8 cellular contexts compared by ENCODE assay signal in genomic region chr17:81703747-81704654, GRCh38. TPM values are rescaled to one million over a fixed set of nuclear protein-coding genes. Genes with fewer than 3 reads are reported as not detected.
A peak's percentile ranks its signal among the peaks of the same experiment; 100 is the strongest.
DNase-seq lines count a peak whose midpoint lies in the region; ATAC-seq and TF ChIP-seq lines count a peak whose summit lies in the region.

No MANE protein-coding gene starts in this region.

- H3K27ac ChIP-seq in ACC112 (ENCODE audit: low read depth, low read length) (peak overlapping the region; percentile 90), HCT116 (ENCODE audit: low read depth, low read length) (peak overlapping the region; percentile 98), left lung (peak overlapping the region; percentile 86 to 94), tibial nerve (peak overlapping the region; percentile 85 to 96 (median 95))

- TF ChIP-seq RAD21 in HCT116 (IDR thresholded peaks at IDR 0.05; ENCODE audit: low read depth), result no peak

- peak overlapping the region; percentile 89 for H3K4me2 ChIP-seq in HCT116 (ENCODE audit: low read length)

- CTCF ChIA-PET in HCT116 (lab: Charles Lee), result no interaction called here

- H3K9me3 ChIP-seq in HCT116 (ENCODE audit: control insufficient read depth in 1 of 2, insufficient read depth in 1 of 2, low read depth in 1 of 2, low read length in 2 of 2), result no peaks in the 10 kb centered on the region
- no peaks in the 10 kb centered on the region for H3K9me3 ChIP-seq in adipocyte (ENCODE audit: control insufficient read depth, low read length)
- H3K9me3 ChIP-seq in left lung, result no peaks in the 10 kb centered on the region
- no peaks in the 10 kb centered on the region for H3K9me3 ChIP-seq in tibial nerve

- peaks cover 24% of the 10 kb centered on the region for H3K4me1 ChIP-seq in ACC112 (ENCODE audit: control insufficient read depth, insufficient read depth, low read length, unreplicated experiment)
- peaks cover 13 to 34% of the 10 kb centered on the region in 2 experiments for H3K4me1 ChIP-seq in HCT116 (ENCODE audit: control insufficient read depth in 1 of 2, insufficient read depth in 2 of 2, low read length in 2 of 2)
- H3K4me1 ChIP-seq in adipocyte (ENCODE audit: control insufficient read depth, insufficient read depth, low read length), result peaks cover 23% of the 10 kb centered on the region
- H3K4me1 ChIP-seq in left lung, result peaks cover 12 to 36% of the 10 kb centered on the region in 2 donors
- peaks cover 0 to 36% (median 25%) of the 10 kb centered on the region in 4 donors for H3K4me1 ChIP-seq in tibial nerve

- H3K79me2 ChIP-seq in ACC112 (ENCODE audit: control insufficient read depth, insufficient read depth, low read length, unreplicated experiment), result peaks cover 41% of the 10 kb centered on the region
- H3K79me2 ChIP-seq in HCT116 (ENCODE audit: insufficient read depth, low read length), result peaks cover 83% of the 10 kb centered on the region

- DNase-seq in HCT116 (ENCODE audit: low read depth, low spot score) (no peak), adipocyte (ENCODE audit: low read depth) (peak; percentile 38), left lung (no peak), tibial nerve (ENCODE audit: low spot score in 2 of 2) (no peak), GM03348 (ENCODE audit: low spot score) (no peak), HuH-7 (ENCODE audit: low spot score) (no peak)

- RAD21 ChIA-PET in HCT116 (lab: Charles Lee; ENCODE audit: low non-redundant PET in 1 of 2, low total read pairs in 2 of 2, uncharacterized antibody in 2 of 2, unreplicated experiment in 2 of 2), result interaction anchor here in 1 of 2 experiments (0.8 kb wide), 1 partner anchor 23 kb away, joined by 3 read pairs; no protein-coding TSS in a partner anchor

- 27 to 39% methylated on average over 20 to 26 of the region's 27 CpGs for WGBS in tibial nerve, 2 donors

- no peaks in the 10 kb centered on the region for H3K9me2 ChIP-seq in HCT116 (ENCODE audit: insufficient read depth)

- H2AFZ ChIP-seq in ACC112 (ENCODE audit: low read length, unreplicated experiment), result no peak overlapping the region
- H2AFZ ChIP-seq in HCT116 (ENCODE audit: low read depth, low read length, poor library complexity, severe bottlenecking), result no peak overlapping the region

- H3K36me3 ChIP-seq in ACC112 (ENCODE audit: insufficient read depth, low read length) (peaks cover 15% of the 10 kb centered on the region; the same call in 1 of the 2 replicates), HCT116 (ENCODE audit: control insufficient read depth in 1 of 2, insufficient read depth in 2 of 2, low read length in 2 of 2) (peaks cover 23 to 56% of the 10 kb centered on the region in 2 experiments; a peak in 3 of 4 replicates), adipocyte (ENCODE audit: control insufficient read depth, insufficient read depth, low read length, severe bottlenecking) (peaks cover 50% of the 10 kb centered on the region), left lung (peaks cover 0 to 66% of the 10 kb centered on the region in 2 donors), tibial nerve (peaks cover 0 to 65% (median 4%) of the 10 kb centered on the region in 3 donors)

- no peak for TF ChIP-seq CTCF in HCT116 (IDR thresholded peaks at IDR 0.05 in 2 of 3, conservative IDR thresholded peaks at IDR 0.05 in 1 of 3; ENCODE audit: borderline replicate concordance in 1 of 3, insufficient read depth in 1 of 3, low read depth in 2 of 3, low read length in 2 of 3)
- no peak for TF ChIP-seq CTCF in left lung (IDR thresholded peaks at IDR 0.05)
- no peak for TF ChIP-seq CTCF in tibial nerve (IDR thresholded peaks at IDR 0.05)

- TF ChIP-seq EP300 in tibial nerve (IDR thresholded peaks at IDR 0.05), result no peak

- H3K4me3 ChIP-seq in ACC112 (ENCODE audit: low read depth, low read length) (peak overlapping the region; percentile 86), HCT116 (replicated peaks in 1 of 2; ENCODE audit: low read depth in 1 of 2, low read length in 2 of 2) (peak overlapping the region; percentile 68), adipocyte (ENCODE audit: low read length) (peak overlapping the region; percentile 97), left lung (peak overlapping the region; percentile 91 to 97), tibial nerve (peak overlapping the region; percentile 71 to 99 (median 92))

- POLR2A ChIA-PET in HCT116 (lab: Charles Lee), result interaction anchor here (1.0 to 3.5 kb wide), 3 partner anchors 7 to 21 kb away, joined by 3 to 33 read pairs (median 5); partner anchors contain the start of genes ARL16, HGS and SLC25A10

- no peaks in the 10 kb centered on the region; the same call in 1 of the 2 replicates for H4K20me1 ChIP-seq in HCT116 (ENCODE audit: insufficient read depth)

- TF ChIP-seq POLR2A in HCT116 (IDR thresholded peaks at IDR 0.05; ENCODE audit: borderline replicate concordance, extremely low read depth, insufficient read depth, insufficient read length) (no peak), tibial nerve (IDR thresholded peaks at IDR 0.05) (no peak)

- ATAC-seq in HCT116 (no peak; the same call in 1 of the 2 replicates), left lung (no peak), HG02852 (IDR thresholded peaks at IDR 0.05; ENCODE audit: unreplicated experiment) (no peak)

- intact Hi-C loops in HCT116 (cut with micrococcal nuclease), result loop anchor here (2.0 kb wide), 1 partner anchor 21 kb away; the partner anchor contains the start of gene ARL16
- intact Hi-C loops in left lung (cut with DNase I), result no loop called here

- no peaks in the 10 kb centered on the region for H3K27me3 ChIP-seq in ACC112 (ENCODE audit: insufficient read depth, low read length)
- H3K27me3 ChIP-seq in HCT116 (ENCODE audit: insufficient read depth, low read length), result no peaks in the 10 kb centered on the region
- no peaks in the 10 kb centered on the region for H3K27me3 ChIP-seq in adipocyte (replicated peaks; ENCODE audit: control insufficient read depth, insufficient read depth, low read length)
- H3K27me3 ChIP-seq in left lung, result no peaks in the 10 kb centered on the region
- no peaks in the 10 kb centered on the region for H3K27me3 ChIP-seq in tibial nerve

- BruUV-seq in HCT116 (replicated peaks; lab: Mats Ljungman, UMichigan), result TSS peak; percentile 52

- H3K9ac ChIP-seq in HCT116 (ENCODE audit: low read length) (peak overlapping the region; percentile 95), adipocyte (ENCODE audit: low read length) (peak overlapping the region; percentile 99)

TF ChIP-seq in HCT116, 20 proteins besides CTCF, POLR2A, EP300 and RAD21:
- TF ChIP-seq ZFX (IDR thresholded peaks at IDR 0.05) (peak; percentile 71), REST (IDR thresholded peaks at IDR 0.05; ENCODE audit: low read depth) (no peak), POLR2AphosphoS5 (IDR thresholded peaks at IDR 0.05; ENCODE audit: low read depth, low read length) (peak; percentile 17; the same call in 1 of the 2 replicates)

RNA-seq across cellular contexts. Expression of gene MRPL12, which starts 0.8 kb away (rescaled TPM):
- 260 TPM for total RNA-seq in HCT116 (2021; ENCODE audit: unreplicated experiment)
- polyA plus RNA-seq in HCT116 (2012), result 178 and 227 TPM in 2 replicates
- 10 to 100 TPM; 45.0 to 72.2 TPM for total RNA-seq in left lung
- 10 to 100 TPM; 26.1 to 63.3 (median 35.8) TPM for total RNA-seq in tibial nerve

RNA-seq across cellular contexts. Expression of gene SLC25A10, which starts 8.1 kb away (rescaled TPM):
- total RNA-seq in HCT116 (2021; ENCODE audit: unreplicated experiment), result 70.8 TPM
- 52.7 and 57.5 TPM in 2 replicates for polyA plus RNA-seq in HCT116 (2012)
- 10 to 100 TPM; 11.1 to 20.2 TPM for total RNA-seq in left lung
- 10 to 100 TPM; 10.8 to 32.1 (median 22.6) TPM for total RNA-seq in tibial nerve

RNA-seq across cellular contexts. Expression of gene HGS, which starts 20.2 kb away (rescaled TPM):
- total RNA-seq in HCT116 (2021; ENCODE audit: unreplicated experiment) (231 TPM), left lung (100 to 1,000 TPM in 1 of 2 donors, 10 to 100 TPM in 1; 94.6 to 123 TPM), tibial nerve (100 to 1,000 TPM in 2 of 4 donors, 10 to 100 TPM in 2; 75.2 to 166 (median 104) TPM)
- 235 and 241 TPM in 2 replicates for polyA plus RNA-seq in HCT116 (2012)

RNA-seq across cellular contexts. Expression of gene ARL16, which starts 20.4 kb away (rescaled TPM):
- total RNA-seq in HCT116 (2021; ENCODE audit: unreplicated experiment) (47.5 TPM), left lung (10 to 100 TPM; 22.5 to 27.0 TPM), tibial nerve (10 to 100 TPM; 22.1 to 37.9 (median 34.3) TPM)
- polyA plus RNA-seq in HCT116 (2012), result 39.0 and 43.1 TPM in 2 replicates

RNA-seq across cellular contexts. Expression of gene CCDC137, which starts 37.5 kb away (rescaled TPM):
- total RNA-seq in HCT116 (2021; ENCODE audit: unreplicated experiment) (77.5 TPM), left lung (10 to 100 TPM; 15.4 to 19.9 TPM), tibial nerve (10 to 100 TPM; 10.9 to 35.7 (median 14.4) TPM)
- polyA plus RNA-seq in HCT116 (2012), result 39.7 and 42.4 TPM in 2 replicates
